In genomic region chr9:13719410-13719809, GRCh38 we compare ENCODE assay signal across 21 cellular contexts.
A peak's percentile ranks its signal among the peaks of the same experiment; 100 is the strongest.
DNase-seq lines count a peak whose midpoint lies in the region; ATAC-seq, FAIRE-seq and TF ChIP-seq lines count a peak whose summit lies in the region.
"Had no signal": no experiment of that assay in that cellular context is flagged by ENCODE, and none has a peak within 500 bp of the region (broad histone marks: within the 10 kb centered on the region; RNA-seq: fewer than 3 reads in every experiment).

No MANE protein-coding gene starts in this region.

- CTCF ChIA-PET in HepG2 (lab: Yijun Ruan, JAX; ENCODE audit: low intra/inter-chr PET ratio, low total read pairs) = no interaction called here

- POLR2A ChIA-PET in HepG2 (lab: Yijun Ruan, JAX) = no interaction called here

- TF ChIP-seq POLR2A in HepG2 (IDR thresholded peaks at IDR 0.05; ENCODE audit: insufficient read depth in 1 of 2, low read depth in 2 of 2, low read length in 2 of 2) (no peak), right lobe of liver (IDR thresholded peaks at IDR 0.05) (no peak)

- H3K36me3 Mint-ChIP-seq in astrocyte (ENCODE audit: low read depth, unreplicated experiment) = no peaks in the 10 kb centered on the region
- H3K36me3 Mint-ChIP-seq: activated naive CD8-positive, alpha-beta T cell treated with anti-CD3 and anti-CD28 coated beads, Interleukin-2, amount 10 ng/mL, durations not matched to agents 7 days and 5 days; CD8-positive, alpha-beta T cell; IgD-negative memory B cell had no signal

- TF ChIP-seq CTCF in HepG2 (CRISPR knock-in tag; IDR thresholded peaks at IDR 0.05) = no peak
- TF ChIP-seq CTCF in right lobe of liver (IDR thresholded peaks at IDR 0.05) = no peak
- no peak for TF ChIP-seq CTCF in astrocyte (IDR thresholded peaks at IDR 0.05; ENCODE audit: insufficient read depth, low read depth, low read length)
- TF ChIP-seq CTCF in fibroblast of the aortic adventitia (IDR thresholded peaks at IDR 0.05; ENCODE audit: insufficient read depth, low read length) = no peak

- no peak overlapping the region for H3K4me3 ChIP-seq in HepG2 (replicated peaks in 1 of 3; ENCODE audit: insufficient read depth in 1 of 3, low read depth in 2 of 3, low read length in 3 of 3)
- no peak overlapping the region for H3K4me3 ChIP-seq in right lobe of liver
- H3K4me3 ChIP-seq in astrocyte (ENCODE audit: insufficient read depth, low read depth, low read length) = no peak overlapping the region
- H3K4me3 ChIP-seq in fibroblast of the aortic adventitia (ENCODE audit: low read depth, low read length) = no peak overlapping the region
- H3K4me3 ChIP-seq: left lung, SJCRH30 had no signal

- in situ Hi-C loops in HepG2 (cut with HindIII; ENCODE audit: extremely low pct_ligation_motif_present, low pct_unique_long_range_greater_than_20kb) = no loop called here

- H2AFZ ChIP-seq in HepG2 (ENCODE audit: low read length) (no peak overlapping the region), astrocyte (ENCODE audit: low read depth, low read length) (no peak overlapping the region)
- H2AFZ ChIP-seq: parathyroid adenoma had no signal

- TF ChIP-seq RAD21 in HepG2 (CRISPR knock-in tag; IDR thresholded peaks at IDR 0.05) = no peak

- H3K27me3 Mint-ChIP-seq in astrocyte (ENCODE audit: low read depth, unreplicated experiment) = no peaks in the 10 kb centered on the region
- H3K27me3 Mint-ChIP-seq: activated naive CD8-positive, alpha-beta T cell treated with anti-CD3 and anti-CD28 coated beads, Interleukin-2, amount 10 ng/mL, durations not matched to agents 7 days and 5 days; activated T-cell treated with anti-CD3 and anti-CD28 coated beads, Interleukin-2, amount 50 U/mL, for 24 hours; IgD-negative memory B cell had no signal

- no peaks in the 10 kb centered on the region for H3K36me3 ChIP-seq in HepG2 (replicated peaks in 1 of 2; ENCODE audit: control insufficient read depth in 1 of 2, insufficient read depth in 2 of 2, low read length in 2 of 2)
- H3K36me3 ChIP-seq in right lobe of liver = no peaks in the 10 kb centered on the region
- no peaks in the 10 kb centered on the region for H3K36me3 ChIP-seq in astrocyte (ENCODE audit: insufficient read depth, low read length)
- H3K36me3 ChIP-seq: left lung, SJCRH30 had no signal

- no peaks in the 10 kb centered on the region for H3K79me2 ChIP-seq in HepG2 (ENCODE audit: insufficient read depth, low read length)
- no peaks in the 10 kb centered on the region for H3K79me2 ChIP-seq in astrocyte (ENCODE audit: insufficient read depth, low read length)
- H3K79me2 ChIP-seq: parathyroid adenoma had no signal

- no peak overlapping the region for H3K4me3 Mint-ChIP-seq in astrocyte (ENCODE audit: unreplicated experiment)
- H3K4me3 Mint-ChIP-seq: activated naive CD8-positive, alpha-beta T cell treated with anti-CD3 and anti-CD28 coated beads, Interleukin-2, amount 10 ng/mL, durations not matched to agents 7 days and 5 days; activated T-cell treated with anti-CD3 and anti-CD28 coated beads, Interleukin-2, amount 50 U/mL, for 24 hours; CD8-positive, alpha-beta T cell; H9; IgD-negative memory B cell had no signal

- H3K9ac ChIP-seq in HepG2 (ENCODE audit: insufficient read depth, low read depth, low read length) = no peak overlapping the region
- no peak overlapping the region for H3K9ac ChIP-seq in astrocyte (ENCODE audit: low read length)
- H3K9ac ChIP-seq: parathyroid adenoma had no signal

- WGBS in HepG2 (ENCODE audit: low lambda C conversion rate) = 0% methylated on average over 1 of the region's 1 CpG
- WGBS in right lobe of liver (ENCODE audit: insufficient coverage, low coverage, low lambda C conversion rate, missing lambda C conversion rate) = no CpG with 5 or more reads among the region's 1 CpG

- ATAC-seq in HepG2 (no peak), right lobe of liver (no peak), left lobe of liver (no peak), HG02938 (IDR thresholded peaks at IDR 0.05; ENCODE audit: unreplicated experiment) (no peak)
- ATAC-seq: CD8-positive, alpha-beta T cell; stimulated activated naive CD8-positive, alpha-beta T cell treated with anti-CD3 and anti-CD28 coated beads, Interleukin-15, Interleukin-2, amounts not matched to agents 100 U/mL and 50 U/mL, for 24 hours had no signal

- FAIRE-seq in HepG2 (lab: Jason Lieb, UNC) = no peak
- FAIRE-seq in astrocyte (lab: Jason Lieb, UNC) = peak; percentile 77
- FAIRE-seq: colon, GM12891 had no signal

- BruUV-seq in HepG2 (replicated peaks; lab: Mats Ljungman, UMichigan) = no TSS peak

- no peaks in the 10 kb centered on the region for H3K27me3 ChIP-seq in HepG2 (ENCODE audit: control insufficient read depth in 1 of 2, insufficient read depth in 2 of 2, low read length in 2 of 2)
- H3K27me3 ChIP-seq in right lobe of liver = no peaks in the 10 kb centered on the region
- H3K27me3 ChIP-seq in astrocyte (ENCODE audit: insufficient read depth, low read length) = no peaks in the 10 kb centered on the region
- H3K27me3 ChIP-seq: left lung, SJCRH30 had no signal

- intact Hi-C loops in HepG2 (cut with micrococcal nuclease; ENCODE audit: unreplicated experiment) (no loop called here), right lobe of liver (cut with DNase I) (no loop called here)

- DNase-seq in HepG2 (ENCODE audit: low spot score) = no peak
- no peak for DNase-seq in right lobe of liver
- peak; percentile 61 for DNase-seq in astrocyte (ENCODE audit: low read depth)
- peak; percentile 49 for DNase-seq in fibroblast of the aortic adventitia (ENCODE audit: low read depth)
- no peak for DNase-seq in left lobe of liver (ENCODE audit: low spot score)
- DNase-seq in NCI-H2081 treated with DMSO at 0.1 percent for 48 hours (lab: John Stamatoyannopoulos, UW) = no peak
- no peak for DNase-seq in GOT3 (lab: John Stamatoyannopoulos, UW)
- DNase-seq: activated CD4-positive, alpha-beta T cell treated with anti-CD3 and anti-CD28 coated beads, Interleukin-2, amount 50 U/mL, for 48 hours; activated naive CD8-positive, alpha-beta T cell treated with anti-CD3 and anti-CD28 coated beads, Interleukin-2, amount 10 ng/mL, durations not matched to agents 7 days and 5 days; activated T-cell treated with anti-CD3 and anti-CD28 coated beads, Interleukin-2, amount 50 U/mL, for 24 hours; CD8-positive, alpha-beta T cell; H9; left lung; NCI-H1092 treated with DMSO at 0.1 percent for 48 hours; stimulated activated naive CD8-positive, alpha-beta T cell treated with anti-CD3 and anti-CD28 coated beads, Interleukin-15, Interleukin-2, amounts not matched to agents 100 U/mL and 50 U/mL, for 24 hours had no signal

- H4K20me1 ChIP-seq in HepG2 (ENCODE audit: insufficient read depth, low read length) (no peaks in the 10 kb centered on the region), astrocyte (ENCODE audit: insufficient read depth, low read length) (no peaks in the 10 kb centered on the region)

- no peaks in the 10 kb centered on the region for H3K9me3 ChIP-seq in HepG2 (ENCODE audit: low read length)
- H3K9me3 ChIP-seq in right lobe of liver = no peaks in the 10 kb centered on the region
- no peaks in the 10 kb centered on the region for H3K9me3 ChIP-seq in astrocyte (ENCODE audit: insufficient read depth, low read depth, low read length)

- H3K4me1 ChIP-seq in HepG2 (ENCODE audit: insufficient read depth, low read length) = no peaks in the 10 kb centered on the region
- H3K4me1 ChIP-seq in right lobe of liver = no peaks in the 10 kb centered on the region
- H3K4me1 ChIP-seq in astrocyte (ENCODE audit: insufficient read depth, low read length) = peaks cover 34% of the 10 kb centered on the region
- H3K4me1 ChIP-seq: left lung, parathyroid adenoma had no signal

- peaks cover 4% of the 10 kb centered on the region for H3K9me3 Mint-ChIP-seq in astrocyte (ENCODE audit: unreplicated experiment)
- H3K9me3 Mint-ChIP-seq: activated T-cell treated with anti-CD3 and anti-CD28 coated beads, Interleukin-2, amount 50 U/mL, for 24 hours had no signal

- no peak overlapping the region for H3K27ac Mint-ChIP-seq in astrocyte (ENCODE audit: unreplicated experiment)
- H3K27ac Mint-ChIP-seq: activated naive CD8-positive, alpha-beta T cell treated with anti-CD3 and anti-CD28 coated beads, Interleukin-2, amount 10 ng/mL, durations not matched to agents 7 days and 5 days; activated T-cell treated with anti-CD3 and anti-CD28 coated beads, Interleukin-2, amount 50 U/mL, for 24 hours; CD8-positive, alpha-beta T cell had no signal

- H3K4me2 ChIP-seq in HepG2 (ENCODE audit: low read depth, low read length) (no peak overlapping the region), astrocyte (ENCODE audit: low read length) (peak overlapping the region; percentile 35)

- H3K27ac ChIP-seq in HepG2 (ENCODE audit: extremely low read length, insufficient read depth, low read length) = no peak overlapping the region
- H3K27ac ChIP-seq in right lobe of liver = no peak overlapping the region
- peak overlapping the region; percentile 23 for H3K27ac ChIP-seq in astrocyte (ENCODE audit: low read depth, low read length)
- H3K27ac ChIP-seq: left lung, parathyroid adenoma had no signal

- TF ChIP-seq EP300 in HepG2 (IDR thresholded peaks at IDR 0.05; ENCODE audit: low read depth in 2 of 2, low read length in 2 of 2) (no peak), HepG2 (CRISPR knock-in tag; IDR thresholded peaks at IDR 0.05; ENCODE audit: borderline replicate concordance) (no peak)

- peaks cover 34% of the 10 kb centered on the region for H3K4me1 Mint-ChIP-seq in astrocyte (ENCODE audit: low read depth, unreplicated experiment)
- H3K4me1 Mint-ChIP-seq: activated naive CD8-positive, alpha-beta T cell treated with anti-CD3 and anti-CD28 coated beads, Interleukin-2, amount 10 ng/mL, durations not matched to agents 7 days and 5 days; IgD-negative memory B cell had no signal

TF ChIP-seq in HepG2, 621 proteins besides CTCF, POLR2A, EP300 and RAD21 (continues in another document):
- peak; percentile 27 to 52; a peak in 3 of 4 replicates for TF ChIP-seq MAFK (conservative IDR thresholded peaks at IDR 0.05 in 1 of 2, IDR thresholded peaks at IDR 0.05 in 1 of 2; ENCODE audit: low read length in 2 of 2)
- TF ChIP-seq SPEN (CRISPR knock-in tag; IDR thresholded peaks at IDR 0.05; ENCODE audit: low read depth) = no peak
- TF ChIP-seq MBNL3 (CRISPR knock-in tag; conservative IDR thresholded peaks at IDR 0.05) = no peak
- TF ChIP-seq ZNF414 (CRISPR knock-in tag; IDR thresholded peaks at IDR 0.05) = no peak

Comparison
In these comparisons a context has a peak if more than half of its experiments do, and no peak if none do; other contexts are left out.
1. DNase-seq: peak in astrocyte (single experiment) and fibroblast of the aortic adventitia (single experiment); none in HepG2 (single experiment), right lobe of liver (0 of 3), left lobe of liver (single experiment), NCI-H2081 treated with DMSO at 0.1 percent for 48 hours (single experiment) and GOT3 (single experiment).